8 cellular contexts compared by ENCODE assay signal in genomic region chr2:85577386-85578242, GRCh38. TPM values are rescaled to one million over a fixed set of nuclear protein-coding genes. Genes with fewer than 3 reads are reported as not detected.
DNase-seq lines count a peak whose midpoint lies in the region; ATAC-seq and TF ChIP-seq lines count a peak whose summit lies in the region.

Gene VAMP8, plus strand, starts transcription at chr2:85577586. Its CDS starts 61 bp downstream, at chr2:85577647.

- H3K27ac ChIP-seq in esophagus (ENCODE audit: low read depth in 2 of 2, low read length in 1 of 2) (peak within 1 kb of the TSS; percentile 82 to 98), tibial artery (peak within 1 kb of the TSS; percentile 50 to 55)

- H3K9me3 ChIP-seq in esophagus (ENCODE audit: control insufficient read depth in 2 of 2, insufficient read depth in 1 of 2, low read depth in 1 of 2, low read length in 1 of 2) (no peaks in the 10 kb centered on the region), tibial artery (no peaks in the 10 kb centered on the region)

- no peaks in the 10 kb centered on the region for H3K27me3 Mint-ChIP-seq in activated CD8-positive, alpha-beta T cell treated with anti-CD3 and anti-CD28 coated beads for 36 hours
- peaks cover 22% of the 10 kb centered on the region for H3K27me3 Mint-ChIP-seq in neural crest cell (ENCODE audit: low read depth)

- no peak for TF ChIP-seq CTCF in activated CD8-positive, alpha-beta T cell treated with anti-CD3 and anti-CD28 coated beads for 36 hours (IDR thresholded peaks at IDR 0.05)
- TF ChIP-seq CTCF in neural crest cell (conservative IDR thresholded peaks at IDR 0.05) (no peak), tibial artery (IDR thresholded peaks at IDR 0.05) (no peak)

- H3K9me3 Mint-ChIP-seq in activated CD8-positive, alpha-beta T cell treated with anti-CD3 and anti-CD28 coated beads for 36 hours: no peaks in the 10 kb centered on the region
- H3K9me3 Mint-ChIP-seq in neural crest cell: no peaks in the 10 kb centered on the region

- peaks cover 3 to 8% of the 10 kb centered on the region in 2 donors for H3K4me1 ChIP-seq in esophagus (ENCODE audit: control insufficient read depth in 2 of 2, insufficient read depth in 2 of 2, low read length in 1 of 2)
- H3K4me1 ChIP-seq in tibial artery: peaks cover 0 to 23% (median 10%) of the 10 kb centered on the region in 4 donors

- DNase-seq in DMS53 (lab: John Stamatoyannopoulos, UW) (peak; percentile 88), NAMALWA (ENCODE audit: low spot score) (peak; percentile 61), neural crest cell (ENCODE audit: low read depth, low spot score) (no peak), tibial artery (peak in 1 of 2 donors; percentile 57)
- peak; percentile 78 for DNase-seq in activated CD8-positive, alpha-beta T cell treated with anti-CD3 and anti-CD28 coated beads for 36 hours

- H3K36me3 ChIP-seq in esophagus (ENCODE audit: control insufficient read depth in 2 of 2, insufficient read depth in 2 of 2, low read length in 1 of 2) (peaks cover 5 to 7% of the 10 kb centered on the region in 2 donors), tibial artery (peaks cover 0 to 7% (median 0%) of the 10 kb centered on the region in 3 donors)

- H3K4me3 Mint-ChIP-seq in activated CD8-positive, alpha-beta T cell treated with anti-CD3 and anti-CD28 coated beads for 36 hours: peak within 1 kb of the TSS; percentile 96
- no peak within 1 kb of the TSS for H3K4me3 Mint-ChIP-seq in neural crest cell

- CTCF ChIA-PET in activated CD8-positive, alpha-beta T cell treated with anti-CD3 and anti-CD28 coated beads for 36 hours (lab: Charles Lee): interaction anchor here (0.7 to 2.3 kb wide), 7 partner anchors 11 to 159 kb away, joined by 3 to 8 read pairs (median 3); partner anchors contain the start of genes RNF181 and SH2D6

- ATAC-seq in GM21528 (IDR thresholded peaks at IDR 0.05; ENCODE audit: low FRiP score, unreplicated experiment) (peak; percentile 63), HG03139 (IDR thresholded peaks at IDR 0.05; ENCODE audit: unreplicated experiment) (no peak)
- ATAC-seq in activated CD8-positive, alpha-beta T cell treated with anti-CD3 and anti-CD28 coated beads for 36 hours: peak; percentile 76

- H3K4me1 Mint-ChIP-seq in activated CD8-positive, alpha-beta T cell treated with anti-CD3 and anti-CD28 coated beads for 36 hours (ENCODE audit: low read depth): peaks cover 22% of the 10 kb centered on the region
- H3K4me1 Mint-ChIP-seq in neural crest cell: peaks cover 30% of the 10 kb centered on the region

- 17 to 21% methylated on average over 19 of the region's 19 CpGs for WGBS in esophagus, 2 donors

- POLR2A ChIA-PET in activated CD8-positive, alpha-beta T cell treated with anti-CD3 and anti-CD28 coated beads for 36 hours (lab: Charles Lee): interaction anchor here (0.6 to 3.0 kb wide), 15 partner anchors 9 to 159 kb away, joined by 3 to 12 read pairs (median 5); partner anchors contain the start of genes C2orf68, GGCX, MAT2A and RNF181

- H3K27me3 ChIP-seq in esophagus (ENCODE audit: control insufficient read depth in 1 of 2, insufficient read depth in 2 of 2, low read length in 2 of 2): no peaks in the 10 kb centered on the region
- no peaks in the 10 kb centered on the region for H3K27me3 ChIP-seq in tibial artery

- H3K36me3 Mint-ChIP-seq in activated CD8-positive, alpha-beta T cell treated with anti-CD3 and anti-CD28 coated beads for 36 hours (ENCODE audit: low read depth): peaks cover 18% of the 10 kb centered on the region
- no peaks in the 10 kb centered on the region for H3K36me3 Mint-ChIP-seq in neural crest cell (ENCODE audit: low read depth)

- peak within 1 kb of the TSS; percentile 90 for H3K27ac Mint-ChIP-seq in activated CD8-positive, alpha-beta T cell treated with anti-CD3 and anti-CD28 coated beads for 36 hours
- H3K27ac Mint-ChIP-seq in neural crest cell (ENCODE audit: unreplicated experiment): peak within 1 kb of the TSS; percentile 44

- intact Hi-C loops in activated CD8-positive, alpha-beta T cell treated with anti-CD3 and anti-CD28 coated beads for 36 hours (cut with micrococcal nuclease): no loop called here
- intact Hi-C loops in tibial artery (cut with DNase I; ENCODE audit: low total_unique reads): no loop called here

- H3K4me3 ChIP-seq in esophagus (ENCODE audit: low read depth in 1 of 2, low read length in 2 of 2) (peak within 1 kb of the TSS; percentile 66 to 89), tibial artery (peak within 1 kb of the TSS; percentile 27 to 33)

RNA-seq across cellular contexts. Expression of gene VAMP8, which starts in this region (rescaled TPM):
- 10 to 100 TPM; 84.5 to 91.1 TPM for total RNA-seq in activated CD8-positive, alpha-beta T cell treated with anti-CD3 and anti-CD28 coated beads for 36 hours
- polyA plus RNA-seq in esophagus: 100 to 1,000 TPM; 337 to 430 TPM
- 1.1 and 2.1 TPM in 2 replicates for total RNA-seq in neural crest cell

Comparison
In these comparisons a context has a peak if more than half of its experiments do, and no peak if none do; other contexts are left out.
1. RNA of gene VAMP8 (total RNA-seq): 84.5 to 91.1 TPM in activated CD8-positive, alpha-beta T cell treated with anti-CD3 and anti-CD28 coated beads for 36 hours; 1.1 to 2.1 TPM in neural crest cell; every median in the first group is over 10 times any median in the second.